In genomic region chr17:79804856-79805696, GRCh38 we compare ENCODE assay signal across 11 cellular contexts. TPM values are rescaled to one million over a fixed set of nuclear protein-coding genes. Genes with fewer than 3 reads are reported as not detected.
DNase-seq lines count a peak whose midpoint lies in the region; ATAC-seq, FAIRE-seq and TF ChIP-seq lines count a peak whose summit lies in the region.
"Had no signal": no experiment of that assay in that cellular context is flagged by ENCODE, and none has a peak within 500 bp of the region (broad histone marks: within the 10 kb centered on the region; RNA-seq: fewer than 3 reads in every experiment).

No MANE protein-coding gene starts in this region.

- peaks cover 76% of the 10 kb centered on the region for H3K27me3 Mint-ChIP-seq in activated naive CD8-positive, alpha-beta T cell treated with anti-CD3 and anti-CD28 coated beads, Interleukin-2, amount 10 ng/mL, durations not matched to agents 7 days and 5 days

- WGBS in HepG2 (ENCODE audit: low lambda C conversion rate), result 50% methylated on average over 22 of the region's 22 CpGs
- 10% methylated on average over 22 of the region's 22 CpGs for WGBS in right lobe of liver (ENCODE audit: insufficient coverage, low coverage, low lambda C conversion rate, missing lambda C conversion rate)

- no peak overlapping the region for H3K27ac ChIP-seq in HepG2 (ENCODE audit: extremely low read length, insufficient read depth, low read length)
- H3K27ac ChIP-seq in right lobe of liver, result no peak overlapping the region
- H3K27ac ChIP-seq: adrenal gland, dorsolateral prefrontal cortex had no signal

- TF ChIP-seq RAD21 in HepG2 (CRISPR knock-in tag; IDR thresholded peaks at IDR 0.05), result no peak

- TF ChIP-seq POLR2A in HepG2 (IDR thresholded peaks at IDR 0.05; ENCODE audit: insufficient read depth in 1 of 2, low read depth in 2 of 2, low read length in 2 of 2), result no peak
- no peak for TF ChIP-seq POLR2A in right lobe of liver (IDR thresholded peaks at IDR 0.05)

- no peak for TF ChIP-seq CTCF in HepG2 (CRISPR knock-in tag; IDR thresholded peaks at IDR 0.05)
- no peak for TF ChIP-seq CTCF in right lobe of liver (IDR thresholded peaks at IDR 0.05)

- H3K4me3 Mint-ChIP-seq in activated naive CD8-positive, alpha-beta T cell treated with anti-CD3 and anti-CD28 coated beads, Interleukin-2, amount 10 ng/mL, durations not matched to agents 7 days and 5 days, result peak overlapping the region; percentile 62

- no peak for DNase-seq in HepG2 (ENCODE audit: low spot score)
- DNase-seq in right lobe of liver, result no peak
- DNase-seq in activated naive CD8-positive, alpha-beta T cell treated with anti-CD3 and anti-CD28 coated beads, Interleukin-2, amount 10 ng/mL, durations not matched to agents 7 days and 5 days, result no peak
- DNase-seq in SKM-1 (lab: John Stamatoyannopoulos, UW; ENCODE audit: unreplicated experiment), result no peak
- no peak for DNase-seq in effector CD4-positive, alpha-beta T cell
- no peak for DNase-seq in COR-L47 (lab: John Stamatoyannopoulos, UW)
- DNase-seq: adrenal gland, dorsolateral prefrontal cortex had no signal

- in situ Hi-C loops in HepG2 (cut with HindIII; ENCODE audit: extremely low pct_ligation_motif_present, low pct_unique_long_range_greater_than_20kb), result loop anchor here (5.0 kb wide), 1 partner anchor 112 kb away; no protein-coding TSS in a partner anchor

- no peaks in the 10 kb centered on the region for H3K36me3 Mint-ChIP-seq in activated naive CD8-positive, alpha-beta T cell treated with anti-CD3 and anti-CD28 coated beads, Interleukin-2, amount 10 ng/mL, durations not matched to agents 7 days and 5 days

- FAIRE-seq in HepG2 (lab: Jason Lieb, UNC), result no peak
- FAIRE-seq: frontal cortex had no signal

- H3K79me2 ChIP-seq in HepG2 (ENCODE audit: insufficient read depth, low read length), result no peaks in the 10 kb centered on the region

- POLR2A ChIA-PET in HepG2 (lab: Yijun Ruan, JAX), result interaction anchor here (0.9 to 1.0 kb wide), 4 partner anchors 8 to 189 kb away, joined by 3 to 6 read pairs (median 4); partner anchors contain the start of genes CBX4 and CBX8
- POLR2A ChIA-PET in activated naive CD8-positive, alpha-beta T cell treated with anti-CD3 and anti-CD28 coated beads, Interleukin-2, amount 10 ng/mL, durations not matched to agents 7 days and 5 days (lab: Charles Lee), result interaction anchor here (0.8 to 4.0 kb wide), 5 partner anchors 8 to 34 kb away, joined by 3 to 25 read pairs (median 6); partner anchors contain the start of genes CBX4 and CBX8

- TF ChIP-seq EP300 in HepG2 (IDR thresholded peaks at IDR 0.05; ENCODE audit: low read depth in 2 of 2, low read length in 2 of 2), result no peak
- TF ChIP-seq EP300 in HepG2 (CRISPR knock-in tag; IDR thresholded peaks at IDR 0.05; ENCODE audit: borderline replicate concordance), result no peak

- H3K4me3 ChIP-seq in HepG2 (replicated peaks in 1 of 3; ENCODE audit: insufficient read depth in 1 of 3, low read depth in 2 of 3, low read length in 3 of 3) (no peak overlapping the region), right lobe of liver (no peak overlapping the region)
- H3K4me3 ChIP-seq: adrenal gland had no signal

- BruUV-seq in HepG2 (replicated peaks; lab: Mats Ljungman, UMichigan), result no TSS peak

- CTCF ChIA-PET in HepG2 (lab: Yijun Ruan, JAX; ENCODE audit: low intra/inter-chr PET ratio, low total read pairs), result no interaction called here

- H3K4me2 ChIP-seq in HepG2 (ENCODE audit: low read depth, low read length), result no peak overlapping the region

- H3K27me3 ChIP-seq in HepG2 (ENCODE audit: control insufficient read depth in 1 of 2, insufficient read depth in 2 of 2, low read length in 2 of 2) (peaks cover 49 to 95% of the 10 kb centered on the region in 2 experiments), right lobe of liver (peaks cover 27 to 88% of the 10 kb centered on the region in 2 donors)

- peaks cover 31% of the 10 kb centered on the region for H3K4me1 Mint-ChIP-seq in activated naive CD8-positive, alpha-beta T cell treated with anti-CD3 and anti-CD28 coated beads, Interleukin-2, amount 10 ng/mL, durations not matched to agents 7 days and 5 days

- peak overlapping the region; percentile 73 for H3K27ac Mint-ChIP-seq in activated naive CD8-positive, alpha-beta T cell treated with anti-CD3 and anti-CD28 coated beads, Interleukin-2, amount 10 ng/mL, durations not matched to agents 7 days and 5 days

- H3K36me3 ChIP-seq in HepG2 (replicated peaks in 1 of 2; ENCODE audit: control insufficient read depth in 1 of 2, insufficient read depth in 2 of 2, low read length in 2 of 2) (no peaks in the 10 kb centered on the region), right lobe of liver (no peaks in the 10 kb centered on the region)
- H3K36me3 ChIP-seq: adrenal gland had no signal

- H3K9me3 Mint-ChIP-seq in activated naive CD8-positive, alpha-beta T cell treated with anti-CD3 and anti-CD28 coated beads, Interleukin-2, amount 10 ng/mL, durations not matched to agents 7 days and 5 days, result no peaks in the 10 kb centered on the region

- ATAC-seq in HepG2, result no peak
- no peak for ATAC-seq in right lobe of liver
- peak; percentile 17 for ATAC-seq in HG03342 (IDR thresholded peaks at IDR 0.05; ENCODE audit: unreplicated experiment)
- no peak for ATAC-seq in activated naive CD8-positive, alpha-beta T cell treated with anti-CD3 and anti-CD28 coated beads, Interleukin-2, amount 10 ng/mL, durations not matched to agents 7 days and 5 days (ENCODE audit: low read depth)
- no peak for ATAC-seq in HG02852 (IDR thresholded peaks at IDR 0.05; ENCODE audit: unreplicated experiment)

- H2AFZ ChIP-seq in HepG2 (ENCODE audit: low read length), result no peak overlapping the region

- H3K9me3 ChIP-seq in HepG2 (ENCODE audit: low read length) (no peaks in the 10 kb centered on the region), right lobe of liver (no peaks in the 10 kb centered on the region)
- H3K9me3 ChIP-seq: adrenal gland had no signal

- H3K4me1 ChIP-seq in HepG2 (ENCODE audit: insufficient read depth, low read length) (peaks cover 61% of the 10 kb centered on the region), right lobe of liver (peaks cover 0 to 17% (median 0%) of the 10 kb centered on the region in 4 donors)

- no peaks in the 10 kb centered on the region for H4K20me1 ChIP-seq in HepG2 (ENCODE audit: insufficient read depth, low read length)

- intact Hi-C loops in HepG2 (cut with micrococcal nuclease; ENCODE audit: unreplicated experiment) (no loop called here), right lobe of liver (cut with DNase I) (loop anchor here in 1 of 2 donors (5.0 to 10.0 kb wide), 2 partner anchors 37 to 180 kb away; no protein-coding TSS in a partner anchor)

- no peak overlapping the region for H3K9ac ChIP-seq in HepG2 (ENCODE audit: insufficient read depth, low read depth, low read length)

RNA-seq across cellular contexts. Expression of gene CBX8, which starts 8.2 kb away (rescaled TPM):
- total RNA-seq in HepG2 (2016; rRNA removed; fragmentation: Illumina TruSeq; extraction: Trizol) (12.0 and 12.6 TPM in 2 replicates), right lobe of liver (1 to 10 TPM; 1.2 to 4.7 (median 2.0) TPM)
- 1.3 and 2.4 TPM in 2 replicates for total RNA-seq in HepG2 (2016; cell fraction: cytosol; rRNA removed; fragmentation: Illumina TruSeq; extraction: Trizol; ENCODE audit: low read depth)
- 12.8 and 13.5 TPM in 2 replicates for total RNA-seq in HepG2 (2016; cell fraction: insoluble cytoplasmic fraction; rRNA removed; fragmentation: Illumina TruSeq; extraction: Trizol)
- total RNA-seq in HepG2 (2016; cell fraction: membrane; rRNA removed; fragmentation: Illumina TruSeq; extraction: Trizol), result 4.8 and 5.6 TPM in 2 replicates
- 5.7 and 8.6 TPM in 2 replicates for total RNA-seq in HepG2 (2016; cell fraction: nucleus; rRNA removed; fragmentation: Illumina TruSeq; extraction: Trizol)
- 0.34 and 0.76 TPM in 2 replicates for polyA plus RNA-seq in HepG2 (2011; rRNA removed)
- 0.72 and 0.99 TPM in 2 replicates for polyA plus RNA-seq in HepG2 (2011; cell fraction: cytosol; rRNA removed)
- 3.4 and 5.0 TPM in 2 replicates for polyA plus RNA-seq in HepG2 (2011; cell fraction: nucleus; rRNA removed)
- 7.4 and 7.7 TPM in 2 replicates for polyA plus RNA-seq in HepG2 (2012)
- polyA plus RNA-seq in HepG2 (2016; cell fraction: cytosol; fragmentation: Illumina TruSeq; extraction: Trizol; ENCODE audit: low read depth), result 0.54 and 0.80 TPM in 2 replicates
- 10.9 and 11.0 TPM in 2 replicates for polyA plus RNA-seq in HepG2 (2016; cell fraction: insoluble cytoplasmic fraction; fragmentation: Illumina TruSeq; extraction: Trizol; ENCODE audit: low read depth)
- polyA plus RNA-seq in HepG2 (2016; cell fraction: membrane; fragmentation: Illumina TruSeq; extraction: Trizol; ENCODE audit: low read depth), result 1.4 TPM in 2 replicates
- polyA plus RNA-seq in HepG2 (2016; cell fraction: nucleus; fragmentation: Illumina TruSeq; extraction: Trizol; ENCODE audit: insufficient read depth, low read depth), result 15.7 and 18.7 TPM in 2 replicates
- polyA minus RNA-seq in HepG2 (2011; rRNA and poly(A)+ RNA removed; ENCODE audit: low replicate concordance), result 1.2 and 1.6 TPM in 2 replicates
- polyA minus RNA-seq in HepG2 (2011; cell fraction: cytosol; rRNA and poly(A)+ RNA removed), result 1.8 and 1.9 TPM in 2 replicates
- polyA minus RNA-seq in HepG2 (2011; cell fraction: nucleus; rRNA and poly(A)+ RNA removed), result 0.77 and 0.87 TPM in 2 replicates
- total RNA-seq in activated naive CD8-positive, alpha-beta T cell treated with anti-CD3 and anti-CD28 coated beads, Interleukin-2, amount 10 ng/mL, durations not matched to agents 7 days and 5 days, result 1 to 10 TPM; 4.9 to 5.5 TPM

RNA-seq across cellular contexts. Expression of gene CBX2, which starts 27.1 kb away (rescaled TPM):
- 13.0 and 14.5 TPM in 2 replicates for total RNA-seq in HepG2 (2016; rRNA removed; fragmentation: Illumina TruSeq; extraction: Trizol)
- total RNA-seq in HepG2 (2016; cell fraction: cytosol; rRNA removed; fragmentation: Illumina TruSeq; extraction: Trizol; ENCODE audit: low read depth), result 6.8 and 7.5 TPM in 2 replicates
- 11.8 and 15.7 TPM in 2 replicates for total RNA-seq in HepG2 (2016; cell fraction: insoluble cytoplasmic fraction; rRNA removed; fragmentation: Illumina TruSeq; extraction: Trizol)
- total RNA-seq in HepG2 (2016; cell fraction: membrane; rRNA removed; fragmentation: Illumina TruSeq; extraction: Trizol), result 9.1 and 10.9 TPM in 2 replicates
- total RNA-seq in HepG2 (2016; cell fraction: nucleus; rRNA removed; fragmentation: Illumina TruSeq; extraction: Trizol), result 11.8 and 14.3 TPM in 2 replicates
- 31.1 and 40.2 TPM in 2 replicates for polyA plus RNA-seq in HepG2 (2011; rRNA removed)
- polyA plus RNA-seq in HepG2 (2011; cell fraction: cytosol; rRNA removed), result 25.9 and 34.2 TPM in 2 replicates
- 90.7 and 95.7 TPM in 2 replicates for polyA plus RNA-seq in HepG2 (2011; cell fraction: nucleus; rRNA removed)
- polyA plus RNA-seq in HepG2 (2012), result 41.2 and 46.2 TPM in 2 replicates
- 4.2 and 5.6 TPM in 2 replicates for polyA plus RNA-seq in HepG2 (2016; cell fraction: cytosol; fragmentation: Illumina TruSeq; extraction: Trizol; ENCODE audit: low read depth)
- polyA plus RNA-seq in HepG2 (2016; cell fraction: insoluble cytoplasmic fraction; fragmentation: Illumina TruSeq; extraction: Trizol; ENCODE audit: low read depth), result 9.1 and 12.0 TPM in 2 replicates
- polyA plus RNA-seq in HepG2 (2016; cell fraction: membrane; fragmentation: Illumina TruSeq; extraction: Trizol; ENCODE audit: low read depth), result 3.9 and 6.0 TPM in 2 replicates
- polyA plus RNA-seq in HepG2 (2016; cell fraction: nucleus; fragmentation: Illumina TruSeq; extraction: Trizol; ENCODE audit: insufficient read depth, low read depth), result 18.6 and 21.1 TPM in 2 replicates
- polyA minus RNA-seq in HepG2 (2011; rRNA and poly(A)+ RNA removed; ENCODE audit: low replicate concordance), result 42.9 and 69.2 TPM in 2 replicates
- 31.2 and 31.6 TPM in 2 replicates for polyA minus RNA-seq in HepG2 (2011; cell fraction: cytosol; rRNA and poly(A)+ RNA removed)
- 17.8 and 22.4 TPM in 2 replicates for polyA minus RNA-seq in HepG2 (2011; cell fraction: nucleus; rRNA and poly(A)+ RNA removed)
- total RNA-seq in right lobe of liver, result 1 to 10 TPM in 3 of 6 experiments, under 1 TPM in 3; 0.33 to 3.5 (median 1.1) TPM
- 1 to 10 TPM; 9.2 to 9.6 TPM for total RNA-seq in activated naive CD8-positive, alpha-beta T cell treated with anti-CD3 and anti-CD28 coated beads, Interleukin-2, amount 10 ng/mL, durations not matched to agents 7 days and 5 days

RNA-seq across cellular contexts. Expression of gene CBX4, which starts 34.2 kb away (rescaled TPM):
- total RNA-seq in HepG2 (2016; rRNA removed; fragmentation: Illumina TruSeq; extraction: Trizol) (17.1 and 25.8 TPM in 2 replicates), right lobe of liver (10 to 100 TPM in 5 of 6 experiments, 1 to 10 TPM in 1; 8.9 to 21.9 (median 15.1) TPM)
- total RNA-seq in HepG2 (2016; cell fraction: cytosol; rRNA removed; fragmentation: Illumina TruSeq; extraction: Trizol; ENCODE audit: low read depth), result 4.7 and 4.8 TPM in 2 replicates
- 17.7 and 25.2 TPM in 2 replicates for total RNA-seq in HepG2 (2016; cell fraction: insoluble cytoplasmic fraction; rRNA removed; fragmentation: Illumina TruSeq; extraction: Trizol)
- total RNA-seq in HepG2 (2016; cell fraction: membrane; rRNA removed; fragmentation: Illumina TruSeq; extraction: Trizol), result 13.9 and 15.1 TPM in 2 replicates
- 18.5 and 22.8 TPM in 2 replicates for total RNA-seq in HepG2 (2016; cell fraction: nucleus; rRNA removed; fragmentation: Illumina TruSeq; extraction: Trizol)
- 50.8 and 61.1 TPM in 2 replicates for polyA plus RNA-seq in HepG2 (2011; rRNA removed)
- 31.1 and 45.6 TPM in 2 replicates for polyA plus RNA-seq in HepG2 (2011; cell fraction: cytosol; rRNA removed)
- polyA plus RNA-seq in HepG2 (2011; cell fraction: nucleus; rRNA removed), result 117 and 122 TPM in 2 replicates
- polyA plus RNA-seq in HepG2 (2012), result 27.9 and 32.4 TPM in 2 replicates
- polyA plus RNA-seq in HepG2 (2016; cell fraction: cytosol; fragmentation: Illumina TruSeq; extraction: Trizol; ENCODE audit: low read depth), result 3.7 and 4.2 TPM in 2 replicates
- polyA plus RNA-seq in HepG2 (2016; cell fraction: insoluble cytoplasmic fraction; fragmentation: Illumina TruSeq; extraction: Trizol; ENCODE audit: low read depth), result 29.4 and 33.0 TPM in 2 replicates
- 11.7 and 12.5 TPM in 2 replicates for polyA plus RNA-seq in HepG2 (2016; cell fraction: membrane; fragmentation: Illumina TruSeq; extraction: Trizol; ENCODE audit: low read depth)
- polyA plus RNA-seq in HepG2 (2016; cell fraction: nucleus; fragmentation: Illumina TruSeq; extraction: Trizol; ENCODE audit: insufficient read depth, low read depth), result 60.4 and 60.8 TPM in 2 replicates
- polyA minus RNA-seq in HepG2 (2011; rRNA and poly(A)+ RNA removed; ENCODE audit: low replicate concordance), result 17.1 and 51.0 TPM in 2 replicates
- polyA minus RNA-seq in HepG2 (2011; cell fraction: cytosol; rRNA and poly(A)+ RNA removed), result 33.1 and 38.6 TPM in 2 replicates
- polyA minus RNA-seq in HepG2 (2011; cell fraction: nucleus; rRNA and poly(A)+ RNA removed), result 17.8 and 25.2 TPM in 2 replicates
- total RNA-seq in activated naive CD8-positive, alpha-beta T cell treated with anti-CD3 and anti-CD28 coated beads, Interleukin-2, amount 10 ng/mL, durations not matched to agents 7 days and 5 days, result 10 to 100 TPM; 53.8 to 54.4 TPM
